In genomic region chr14:88792572-88793258, GRCh38 we compare ENCODE assay signal across 8 cellular contexts. TPM values are rescaled to one million over a fixed set of nuclear protein-coding genes. Genes with fewer than 3 reads are reported as not detected.
DNase-seq lines count a peak whose midpoint lies in the region; ATAC-seq and TF ChIP-seq lines count a peak whose summit lies in the region.

TSS of gene EML5 (minus strand) at chr14:88792953. CDS start at chr14:88792503, 450 bp downstream.

- ATAC-seq in GM21619 (IDR thresholded peaks at IDR 0.05; ENCODE audit: unreplicated experiment), result peak; percentile 82
- peak; percentile 86 for ATAC-seq in stimulated activated naive CD8-positive, alpha-beta T cell treated with anti-CD3 and anti-CD28 coated beads, Interleukin-15, Interleukin-2, amounts not matched to agents 100 U/mL and 50 U/mL, for 24 hours

- H3K4me3 Mint-ChIP-seq in nephron progenitor cell, result peak within 1 kb of the TSS; percentile 83

- H3K27me3 Mint-ChIP-seq in nephron progenitor cell (ENCODE audit: low read depth, poor library complexity), result peaks cover 83% of the 10 kb centered on the region

- no peaks in the 10 kb centered on the region for H3K4me1 Mint-ChIP-seq in nephron progenitor cell

- peak; percentile 53 for DNase-seq in DMS53 treated with DMSO at 0.1 percent for 48 hours (lab: John Stamatoyannopoulos, UW; ENCODE audit: unreplicated experiment)
- DNase-seq in Jurkat, Clone E6-1 (ENCODE audit: low read depth, low spot score), result peak; percentile 46
- DNase-seq in RKO (ENCODE audit: low spot score), result peak; percentile 87
- peak; percentile 77 for DNase-seq in activated T-helper 9 cell treated with anti-CD3 and anti-CD28 coated beads, Interleukin-2, amount 50 U/mL, for 16 hours (ENCODE audit: low read depth)
- DNase-seq in fibroblast of the aortic adventitia (ENCODE audit: low read depth), result peak; percentile 33
- peak; percentile 90 for DNase-seq in nephron progenitor cell
- peak; percentile 84 for DNase-seq in stimulated activated naive CD8-positive, alpha-beta T cell treated with anti-CD3 and anti-CD28 coated beads, Interleukin-15, Interleukin-2, amounts not matched to agents 100 U/mL and 50 U/mL, for 24 hours

- no peaks in the 10 kb centered on the region for H3K9me3 Mint-ChIP-seq in nephron progenitor cell

- H3K4me3 ChIP-seq in Jurkat, Clone E6-1 (ENCODE audit: low read length), result peak within 1 kb of the TSS; percentile 67
- peak within 1 kb of the TSS; percentile 71 for H3K4me3 ChIP-seq in fibroblast of the aortic adventitia (ENCODE audit: low read depth, low read length)

- no peak within 1 kb of the TSS for H3K27ac Mint-ChIP-seq in nephron progenitor cell

- no peaks in the 10 kb centered on the region for H3K36me3 Mint-ChIP-seq in nephron progenitor cell (ENCODE audit: low read depth)

- peak; percentile 64 for TF ChIP-seq CTCF in fibroblast of the aortic adventitia (IDR thresholded peaks at IDR 0.05; ENCODE audit: insufficient read depth, low read length)
- TF ChIP-seq CTCF in nephron progenitor cell (IDR thresholded peaks at IDR 0.05), result peak; percentile 13

RNA-seq across cellular contexts. Expression of gene EML5, which starts in this region (rescaled TPM):
- 3.3 TPM for polyA plus RNA-seq in Jurkat, Clone E6-1 (2012; ENCODE audit: insufficient read depth, insufficient read length)
- total RNA-seq in fibroblast of the aortic adventitia (ENCODE audit: low replicate concordance), result under 0.01 TPM in 1 of 2 replicates, not detected in the other

Comparison
In these comparisons a context has a peak if more than half of its experiments do, and no peak if none do; other contexts are left out.
1. Peak in every context shown above with its lines: DNase-seq, ATAC-seq and H3K4me3 ChIP-seq.
2. Peak in DNase-seq and H3K4me3 ChIP-seq in fibroblast of the aortic adventitia; RNA of the gene not detected or under 1 TPM.
3. DNase-seq: peak in every context shown above with its lines; median percentile 90 in nephron progenitor cell; 87 in RKO; 84 in stimulated activated naive CD8-positive, alpha-beta T cell treated with anti-CD3 and anti-CD28 coated beads, Interleukin-15, Interleukin-2, amounts not matched to agents 100 U/mL and 50 U/mL, for 24 hours; 77 in activated T-helper 9 cell treated with anti-CD3 and anti-CD28 coated beads, Interleukin-2, amount 50 U/mL, for 16 hours; 53 in DMS53 treated with DMSO at 0.1 percent for 48 hours; 46 in Jurkat, Clone E6-1; 33 in fibroblast of the aortic adventitia.